In genomic region chr11:64130618-64131017, GRCh38 we compare ENCODE assay signal across 24 cellular contexts. TPM values are rescaled to one million over a fixed set of nuclear protein-coding genes. Genes with fewer than 3 reads are reported as not detected.
DNase-seq lines count a peak whose midpoint lies in the region; ATAC-seq and TF ChIP-seq lines count a peak whose summit lies in the region.
"Had no signal": no experiment of that assay in that cellular context is flagged by ENCODE, and none has a peak within 500 bp of the region (broad histone marks: within the 10 kb centered on the region; RNA-seq: fewer than 3 reads in every experiment).

No MANE protein-coding gene starts in this region.

- H3K9me2 ChIP-seq in hepatocyte (replicated peaks; ENCODE audit: insufficient read depth) = no peaks in the 10 kb centered on the region
- H3K9me2 ChIP-seq: SK-N-SH had no signal

- peaks cover 42% of the 10 kb centered on the region for H3K4me1 ChIP-seq in NT2/D1 (ENCODE audit: insufficient read depth, insufficient read length)
- H3K4me1 ChIP-seq in hepatocyte (ENCODE audit: insufficient read depth) = peaks cover 45% of the 10 kb centered on the region

- H3K36me3 Mint-ChIP-seq in type B pancreatic cell = no peaks in the 10 kb centered on the region

- H3K4me3 ChIP-seq in NT2/D1 (ENCODE audit: insufficient read length, low read depth) = no peak overlapping the region
- H3K4me3 ChIP-seq in hepatocyte = no peak overlapping the region
- H3K4me3 ChIP-seq: gastroesophageal sphincter, mucosa of descending colon, stomach, tibial nerve had no signal

- H3K27ac Mint-ChIP-seq in type B pancreatic cell = peak overlapping the region; percentile 53
- H3K27ac Mint-ChIP-seq: activated CD4-positive, alpha-beta T cell treated with anti-CD3 and anti-CD28 coated beads, Interleukin-2, amount 10 ng/mL, durations not matched to agents 7 days and 5 days; T-helper 17 cell had no signal

- peak overlapping the region; percentile 39 for H3K4me2 ChIP-seq in hepatocyte
- H3K4me2 ChIP-seq: SK-N-SH had no signal

- H3K9me3 ChIP-seq in NT2/D1 (ENCODE audit: insufficient read depth, low read length) (no peaks in the 10 kb centered on the region), hepatocyte (ENCODE audit: low read depth) (no peaks in the 10 kb centered on the region)
- H3K9me3 ChIP-seq: gastroesophageal sphincter, mucosa of descending colon, SK-N-SH, stomach, tibial nerve had no signal

- ATAC-seq in HG02970 (IDR thresholded peaks at IDR 0.05; ENCODE audit: low FRiP score, unreplicated experiment) (no peak), HG03175 (IDR thresholded peaks at IDR 0.05; ENCODE audit: unreplicated experiment) (no peak)
- ATAC-seq: gastroesophageal sphincter, mucosa of descending colon, T-helper 17 cell had no signal

- no peak overlapping the region for H3K27ac ChIP-seq in hepatocyte
- H3K27ac ChIP-seq: gastroesophageal sphincter, HL-60, stomach, tibial nerve had no signal

- WGBS in hepatocyte (ENCODE audit: low lambda C conversion rate, missing lambda C conversion rate) = 45% methylated on average over 13 of the region's 13 CpGs

- peaks cover 24% of the 10 kb centered on the region for H3K4me1 Mint-ChIP-seq in type B pancreatic cell (ENCODE audit: unreplicated experiment)
- H3K4me1 Mint-ChIP-seq: T-helper 17 cell had no signal

- DNase-seq in NCI-H510A treated with DMSO at 0.1 percent for 48 hours (lab: John Stamatoyannopoulos, UW) (peak; percentile 60), NCI-H510A (lab: John Stamatoyannopoulos, UW) (no peak), NT2/D1 (ENCODE audit: low read depth, low spot score) (no peak), hepatocyte (ENCODE audit: low spot score) (no peak), type B pancreatic cell (ENCODE audit: extremely low spot score, unreplicated experiment) (no peak), AML-193 (lab: John Stamatoyannopoulos, UW) (no peak)
- DNase-seq: activated CD4-positive, alpha-beta T cell treated with anti-CD3 and anti-CD28 coated beads, Interleukin-2, amount 10 ng/mL, durations not matched to agents 7 days and 5 days; activated naive CD4-positive, alpha-beta T cell treated with Interleukin-2 at 50 U/mL for 16 hours; activated T-cell treated with anti-CD3 and anti-CD28 coated beads, Interleukin-2, amount 50 U/mL, for 48 hours; cortex of kidney; mucosa of descending colon; NCI-H1105 treated with DMSO at 0.1 percent for 48 hours; NCI-H2107; NCI-H526; posterior cingulate gyrus; SK-N-SH; stomach; T-helper 17 cell had no signal

- no peak overlapping the region for H3K4me3 Mint-ChIP-seq in type B pancreatic cell
- H3K4me3 Mint-ChIP-seq: activated CD4-positive, alpha-beta T cell treated with anti-CD3 and anti-CD28 coated beads, Interleukin-2, amount 10 ng/mL, durations not matched to agents 7 days and 5 days; neural crest cell; T-helper 17 cell had no signal

- no peaks in the 10 kb centered on the region for H4K20me1 ChIP-seq in hepatocyte (ENCODE audit: insufficient read depth, poor library complexity, severe bottlenecking)

- H3K36me3 ChIP-seq in NT2/D1 (ENCODE audit: insufficient read depth, insufficient read length, low read length) (no peaks in the 10 kb centered on the region), hepatocyte (replicated peaks; ENCODE audit: insufficient read depth, low read depth) (no peaks in the 10 kb centered on the region)
- H3K36me3 ChIP-seq: gastroesophageal sphincter, stomach, tibial nerve had no signal

- H3K27me3 ChIP-seq in NT2/D1 (ENCODE audit: insufficient read depth, insufficient read length) (peaks cover 20% of the 10 kb centered on the region), hepatocyte (no peaks in the 10 kb centered on the region)
- H3K27me3 ChIP-seq: gastroesophageal sphincter, stomach, tibial nerve had no signal

- H3K9me3 Mint-ChIP-seq in type B pancreatic cell = no peaks in the 10 kb centered on the region
- H3K9me3 Mint-ChIP-seq: activated CD4-positive, alpha-beta T cell treated with anti-CD3 and anti-CD28 coated beads, Interleukin-2, amount 10 ng/mL, durations not matched to agents 7 days and 5 days; neural crest cell had no signal

- TF ChIP-seq CTCF in hepatocyte (IDR thresholded peaks at IDR 0.05; ENCODE audit: poor library complexity) = no peak
- no peak for TF ChIP-seq CTCF in type B pancreatic cell (conservative IDR thresholded peaks at IDR 0.05)

- H3K9ac ChIP-seq in NT2/D1 (ENCODE audit: insufficient read length, low read depth) = peak overlapping the region; percentile 29
- H3K9ac ChIP-seq: SK-N-SH had no signal

- no peaks in the 10 kb centered on the region for H3K79me2 ChIP-seq in hepatocyte

- H3K27me3 Mint-ChIP-seq in type B pancreatic cell = peaks cover 8% of the 10 kb centered on the region
- H3K27me3 Mint-ChIP-seq: activated CD4-positive, alpha-beta T cell treated with anti-CD3 and anti-CD28 coated beads, Interleukin-2, amount 10 ng/mL, durations not matched to agents 7 days and 5 days; T-helper 17 cell had no signal

- no peak overlapping the region for H2AFZ ChIP-seq in hepatocyte

RNA-seq across cellular contexts. Expression of gene MACROD1, which starts 35.3 kb away (rescaled TPM):
- total RNA-seq in hepatocyte (12.3 and 21.2 TPM in 2 replicates), type B pancreatic cell (ENCODE audit: low replicate concordance) (21.1 and 22.3 TPM in 2 replicates)
- 29.8 and 40.0 TPM in 2 replicates for polyA plus RNA-seq in hepatocyte

RNA-seq across cellular contexts. Expression of gene STIP1, which starts 55.4 kb away (rescaled TPM):
- total RNA-seq in hepatocyte = 113 and 122 TPM in 2 replicates
- 115 and 131 TPM in 2 replicates for polyA plus RNA-seq in hepatocyte
- 176 and 206 TPM in 2 replicates for total RNA-seq in type B pancreatic cell (ENCODE audit: low replicate concordance)
